Comparison of ENCODE assay signal across 33 cellular contexts in the genomic region with DNA sequence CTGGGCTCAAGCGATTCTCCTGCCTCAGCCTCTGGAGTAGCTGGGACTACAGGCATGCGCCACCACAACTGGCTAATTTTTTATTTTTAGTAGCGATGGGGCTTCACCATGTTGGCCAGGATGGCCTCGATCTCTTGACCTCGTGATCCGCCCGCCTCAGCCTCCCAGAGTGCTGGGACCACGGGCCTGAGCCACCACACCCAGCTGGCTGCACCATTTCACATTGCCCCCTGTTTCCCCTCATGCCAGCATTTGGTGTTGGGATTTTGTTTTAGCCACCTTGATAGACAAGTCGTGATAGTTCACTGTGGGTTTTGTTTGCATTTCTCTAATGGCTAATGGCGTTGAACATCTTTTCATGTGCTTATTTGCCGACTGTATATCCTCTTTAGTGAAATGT. TPM values are rescaled to one million over a fixed set of nuclear protein-coding genes. Genes with fewer than 3 reads are reported as not detected.
"Had no signal": no experiment of that assay in that cellular context is flagged by ENCODE, and none has a peak within 500 bp of the region (broad histone marks: within the 10 kb centered on the region; RNA-seq: fewer than 3 reads in every experiment).

No MANE protein-coding gene starts in this region.

- ATAC-seq: activated CD4-positive, alpha-beta T cell treated with anti-CD3 and anti-CD28 coated beads for 36 hours; activated naive CD4-positive, alpha-beta T cell treated with anti-CD3 and anti-CD28 coated beads, Interleukin-2, amount 50 U/mL, for 72 hours; activated T-helper 17 cell treated with anti-CD3 and anti-CD28 coated beads, Interleukin-2, amount 50 U/mL, for 72 hours; gastroesophageal sphincter; heart right ventricle; T-helper 17 cell had no signal

- H3K27me3 ChIP-seq: ascending aorta, breast epithelium, cardiac muscle cell, esophagus squamous epithelium, gastroesophageal sphincter, heart right ventricle had no signal

- DNase-seq: activated CD4-positive, alpha-beta memory T cell treated with anti-CD3 and anti-CD28 coated beads for 36 hours; activated CD4-positive, alpha-beta T cell treated with anti-CD3 and anti-CD28 coated beads for 36 hours; activated CD4-positive, alpha-beta T cell treated with anti-CD3 and anti-CD28 coated beads, Interleukin-2, amount 10 ng/mL, durations not matched to agents 24 days and 14 days; activated CD4-positive, CD25-positive, alpha-beta regulatory T cell; activated CD4-positive, CD25-positive, alpha-beta regulatory T cell treated with anti-CD3 and anti-CD28 coated beads, Interleukin-2, amount 50 U/mL, for 72 hours; activated CD8-positive, alpha-beta memory T cell treated with anti-CD3 and anti-CD28 coated beads, Interleukin-2, amount 50 U/mL, for 48 hours; activated effector memory CD4-positive, alpha-beta T cell treated with Interleukin-2 at 50 U/mL for 16 hours; activated gamma-delta T cell treated with Interleukin-2 at 50 U/mL for 16 hours; activated naive CD4-positive, alpha-beta T cell treated with anti-CD3 and anti-CD28 coated beads for 36 hours; activated naive CD8-positive, alpha-beta T cell treated with anti-CD3 and anti-CD28 coated beads, Interleukin-2, amount 10 ng/mL, durations not matched to agents 7 days and 5 days; activated T-cell treated with anti-CD3 and anti-CD28 coated beads for 4 hours; activated T-cell treated with anti-CD3 and anti-CD28 coated beads, Interleukin-2, amount 50 U/mL, for 24 hours; central memory CD4-positive, alpha-beta T cell; cerebellar nuclear complex; effector CD8-positive, alpha-beta T cell; esophagus squamous epithelium; foreskin melanocyte; heart right ventricle; T-helper 1 cell; T-helper 17 cell; T1000; WERI-Rb-1 had no signal

- FAIRE-seq: endometrium, endothelial cell of umbilical vein had no signal

- H3K4me3 Mint-ChIP-seq: activated CD4-positive, alpha-beta memory T cell treated with anti-CD3 and anti-CD28 coated beads for 36 hours; activated CD4-positive, alpha-beta T cell treated with anti-CD3 and anti-CD28 coated beads for 36 hours; activated CD4-positive, alpha-beta T cell treated with anti-CD3 and anti-CD28 coated beads, Interleukin-2, amount 10 ng/mL, durations not matched to agents 24 days and 14 days; activated naive CD4-positive, alpha-beta T cell treated with anti-CD3 and anti-CD28 coated beads for 36 hours; activated naive CD8-positive, alpha-beta T cell treated with anti-CD3 and anti-CD28 coated beads, Interleukin-2, amount 10 ng/mL, durations not matched to agents 7 days and 5 days; activated T-cell treated with anti-CD3 and anti-CD28 coated beads, Interleukin-2, amount 50 U/mL, for 24 hours; activated T-helper 17 cell treated with anti-CD3 and anti-CD28 coated beads, Interleukin-2, amount 50 U/mL, for 72 hours; brain; T-helper 17 cell; T-helper 2 cell treated with Interferon-gamma antibody and Interleukin-4, amounts not matched to agents 5 μg/mL and 100 μg/mL, for 36 hours had no signal

- H3K4me1 ChIP-seq: ascending aorta, breast epithelium had no signal

- H3K9me3 Mint-ChIP-seq: activated CD4-positive, alpha-beta memory T cell treated with anti-CD3 and anti-CD28 coated beads for 36 hours; activated CD4-positive, alpha-beta T cell treated with anti-CD3 and anti-CD28 coated beads, Interleukin-2, amount 10 ng/mL, durations not matched to agents 24 days and 14 days; activated naive CD4-positive, alpha-beta T cell treated with anti-CD3 and anti-CD28 coated beads, Interleukin-2, amount 50 U/mL, for 72 hours; activated naive CD8-positive, alpha-beta T cell treated with anti-CD3 and anti-CD28 coated beads, Interleukin-2, amount 10 ng/mL, durations not matched to agents 7 days and 5 days; activated T-cell treated with anti-CD3 and anti-CD28 coated beads, Interleukin-2, amount 50 U/mL, for 24 hours; activated T-helper 17 cell treated with anti-CD3 and anti-CD28 coated beads, Interleukin-2, amount 50 U/mL, for 72 hours; T-helper 2 cell treated with Interferon-gamma antibody and Interleukin-4, amounts not matched to agents 5 μg/mL and 100 μg/mL, for 36 hours had no signal

- H3K4me1 Mint-ChIP-seq: activated CD4-positive, alpha-beta T cell treated with anti-CD3 and anti-CD28 coated beads for 36 hours; activated CD4-positive, alpha-beta T cell treated with anti-CD3 and anti-CD28 coated beads, Interleukin-2, amount 10 ng/mL, durations not matched to agents 24 days and 14 days; activated T-helper 17 cell treated with anti-CD3 and anti-CD28 coated beads, Interleukin-2, amount 50 U/mL, for 72 hours; brain; T-helper 17 cell had no signal

- H3K36me3 Mint-ChIP-seq: activated naive CD4-positive, alpha-beta T cell treated with anti-CD3 and anti-CD28 coated beads, Interleukin-2, amount 50 U/mL, for 72 hours; activated naive CD8-positive, alpha-beta T cell treated with anti-CD3 and anti-CD28 coated beads, Interleukin-2, amount 10 ng/mL, durations not matched to agents 7 days and 5 days had no signal

- H3K27ac ChIP-seq: ascending aorta, breast epithelium, cardiac muscle cell, epithelial cell of prostate, esophagus squamous epithelium, gastroesophageal sphincter, heart right ventricle, WERI-Rb-1 had no signal

- H3K27me3 Mint-ChIP-seq: activated CD4-positive, alpha-beta memory T cell treated with anti-CD3 and anti-CD28 coated beads for 36 hours; activated CD4-positive, alpha-beta T cell treated with anti-CD3 and anti-CD28 coated beads for 36 hours; activated T-cell treated with anti-CD3 and anti-CD28 coated beads, Interleukin-2, amount 50 U/mL, for 24 hours; activated T-helper 17 cell treated with anti-CD3 and anti-CD28 coated beads, Interleukin-2, amount 50 U/mL, for 72 hours; brain; T-helper 17 cell had no signal

- H3K36me3 ChIP-seq: breast epithelium had no signal

- H3K27ac Mint-ChIP-seq: activated CD4-positive, alpha-beta memory T cell treated with anti-CD3 and anti-CD28 coated beads for 36 hours; activated CD4-positive, alpha-beta T cell treated with anti-CD3 and anti-CD28 coated beads for 36 hours; activated CD4-positive, alpha-beta T cell treated with anti-CD3 and anti-CD28 coated beads, Interleukin-2, amount 10 ng/mL, durations not matched to agents 24 days and 14 days; activated naive CD4-positive, alpha-beta T cell treated with anti-CD3 and anti-CD28 coated beads for 36 hours; activated naive CD4-positive, alpha-beta T cell treated with anti-CD3 and anti-CD28 coated beads, Interleukin-2, amount 50 U/mL, for 72 hours; activated naive CD8-positive, alpha-beta T cell treated with anti-CD3 and anti-CD28 coated beads, Interleukin-2, amount 10 ng/mL, durations not matched to agents 7 days and 5 days; activated T-cell treated with anti-CD3 and anti-CD28 coated beads, Interleukin-2, amount 50 U/mL, for 24 hours; activated T-helper 17 cell treated with anti-CD3 and anti-CD28 coated beads, Interleukin-2, amount 50 U/mL, for 72 hours; brain; T-helper 17 cell; T-helper 2 cell treated with Interferon-gamma antibody and Interleukin-4, amounts not matched to agents 5 μg/mL and 100 μg/mL, for 36 hours had no signal

- H3K4me3 ChIP-seq: ascending aorta, breast epithelium, cardiac muscle cell, esophagus squamous epithelium, gastroesophageal sphincter, heart right ventricle had no signal

- H3K9me3 ChIP-seq: ascending aorta, breast epithelium, esophagus squamous epithelium, gastroesophageal sphincter, heart right ventricle had no signal

RNA-seq across cellular contexts. Expression of gene COLEC11, which starts 5.8 kb away (rescaled TPM):
- total RNA-seq: activated naive CD4-positive, alpha-beta T cell treated with anti-CD3 and anti-CD28 coated beads, Interleukin-2, amount 50 U/mL, for 72 hours; endothelial cell of umbilical vein; T-helper 17 cell had no signal
